ENCODE assay signal across 1 cellular context in genomic region chr5:107607656-107608368, GRCh38.
TF ChIP-seq lines count a peak whose summit lies in the region.

No MANE protein-coding gene starts in this region.

TF ChIP-seq in H1, 55 proteins besides CTCF, POLR2A, EP300 and RAD21 (continued from another document):
- no peak for TF ChIP-seq CHD7 (IDR thresholded peaks at IDR 0.05; ENCODE audit: insufficient replicate concordance, low read length)
- no peak for TF ChIP-seq FOSL1 (IDR thresholded peaks at IDR 0.05; ENCODE audit: insufficient read depth, low read depth, low read length)
- TF ChIP-seq MAX (IDR thresholded peaks at IDR 0.05): no peak
- no peak for TF ChIP-seq PHF8 (conservative IDR thresholded peaks at IDR 0.05; ENCODE audit: low read depth, low read length)
- no peak for TF ChIP-seq E2F6 (IDR thresholded peaks at IDR 0.05)
- no peak for TF ChIP-seq TAF1 (IDR thresholded peaks at IDR 0.05; ENCODE audit: low read depth, low read length)
- no peak for TF ChIP-seq TAF7 (optimal IDR thresholded peaks at IDR 0.05; ENCODE audit: borderline replicate concordance, low read depth, low read length)
